Comparison of ENCODE assay signal across 10 cellular contexts in genomic region chr9:95459218-95459617, GRCh38.
"Had no signal": no experiment of that assay in that cellular context is flagged by ENCODE, and none has a peak within 500 bp of the region (broad histone marks: within the 10 kb centered on the region; RNA-seq: fewer than 3 reads in every experiment).

No MANE protein-coding gene starts in this region.

- H3K27me3 ChIP-seq: foreskin keratinocyte had no signal

- H3K4me3 Mint-ChIP-seq: activated naive CD8-positive, alpha-beta T cell treated with anti-CD3 and anti-CD28 coated beads for 36 hours; activated T-helper 1 cell treated with anti-CD3 and anti-CD28 coated beads, Interleukin-12 subunit alpha, Interleukin-12 subunit beta, Interleukin-2, Interleukin-4 antibody, amounts not matched to agents 30 ng/mL and 10 ng/mL and 1 ng/mL, durations not matched to agents 14 hours and 24 hours and 36 hours; immature natural killer cell; neural crest cell; stimulated activated naive CD8-positive, alpha-beta T cell treated with anti-CD3 and anti-CD28 coated beads, Interleukin-15, amount 100 ng/mL, for 72 hours had no signal

- DNase-seq: activated CD4-positive, CD25-positive, alpha-beta regulatory T cell treated with anti-CD3 and anti-CD28 coated beads, Interleukin-2, amount 50 U/mL, for 72 hours; activated naive CD8-positive, alpha-beta T cell treated with anti-CD3 and anti-CD28 coated beads for 36 hours; effector CD8-positive, alpha-beta T cell; foreskin keratinocyte; head of caudate nucleus; immature natural killer cell; spleen; stimulated activated naive CD8-positive, alpha-beta T cell treated with anti-CD3 and anti-CD28 coated beads, Interleukin-15, amount 100 ng/mL, for 72 hours had no signal

- ATAC-seq: foreskin keratinocyte; stimulated activated naive CD8-positive, alpha-beta T cell treated with anti-CD3 and anti-CD28 coated beads, Interleukin-15, amount 100 ng/mL, for 72 hours had no signal

- H3K27ac ChIP-seq: foreskin keratinocyte, spleen had no signal

- H3K9me3 Mint-ChIP-seq: activated naive CD8-positive, alpha-beta T cell treated with anti-CD3 and anti-CD28 coated beads for 36 hours; activated T-helper 1 cell treated with anti-CD3 and anti-CD28 coated beads, Interleukin-12 subunit alpha, Interleukin-12 subunit beta, Interleukin-2, Interleukin-4 antibody, amounts not matched to agents 30 ng/mL and 10 ng/mL and 1 ng/mL, durations not matched to agents 14 hours and 24 hours and 36 hours; immature natural killer cell; neural crest cell; stimulated activated naive CD8-positive, alpha-beta T cell treated with anti-CD3 and anti-CD28 coated beads, Interleukin-15, amount 100 ng/mL, for 72 hours had no signal

- H3K4me3 ChIP-seq: spleen had no signal

- H3K9me3 ChIP-seq: spleen had no signal

- H3K27ac Mint-ChIP-seq: activated naive CD8-positive, alpha-beta T cell treated with anti-CD3 and anti-CD28 coated beads for 36 hours; activated T-helper 1 cell treated with anti-CD3 and anti-CD28 coated beads, Interleukin-12 subunit alpha, Interleukin-12 subunit beta, Interleukin-2, Interleukin-4 antibody, amounts not matched to agents 30 ng/mL and 10 ng/mL and 1 ng/mL, durations not matched to agents 14 hours and 24 hours and 36 hours; stimulated activated naive CD8-positive, alpha-beta T cell treated with anti-CD3 and anti-CD28 coated beads, Interleukin-15, amount 100 ng/mL, for 72 hours had no signal

- H3K27me3 Mint-ChIP-seq: activated naive CD8-positive, alpha-beta T cell treated with anti-CD3 and anti-CD28 coated beads for 36 hours; stimulated activated naive CD8-positive, alpha-beta T cell treated with anti-CD3 and anti-CD28 coated beads, Interleukin-15, amount 100 ng/mL, for 72 hours had no signal
